1 cellular context compared by ENCODE assay signal in the genomic region with DNA sequence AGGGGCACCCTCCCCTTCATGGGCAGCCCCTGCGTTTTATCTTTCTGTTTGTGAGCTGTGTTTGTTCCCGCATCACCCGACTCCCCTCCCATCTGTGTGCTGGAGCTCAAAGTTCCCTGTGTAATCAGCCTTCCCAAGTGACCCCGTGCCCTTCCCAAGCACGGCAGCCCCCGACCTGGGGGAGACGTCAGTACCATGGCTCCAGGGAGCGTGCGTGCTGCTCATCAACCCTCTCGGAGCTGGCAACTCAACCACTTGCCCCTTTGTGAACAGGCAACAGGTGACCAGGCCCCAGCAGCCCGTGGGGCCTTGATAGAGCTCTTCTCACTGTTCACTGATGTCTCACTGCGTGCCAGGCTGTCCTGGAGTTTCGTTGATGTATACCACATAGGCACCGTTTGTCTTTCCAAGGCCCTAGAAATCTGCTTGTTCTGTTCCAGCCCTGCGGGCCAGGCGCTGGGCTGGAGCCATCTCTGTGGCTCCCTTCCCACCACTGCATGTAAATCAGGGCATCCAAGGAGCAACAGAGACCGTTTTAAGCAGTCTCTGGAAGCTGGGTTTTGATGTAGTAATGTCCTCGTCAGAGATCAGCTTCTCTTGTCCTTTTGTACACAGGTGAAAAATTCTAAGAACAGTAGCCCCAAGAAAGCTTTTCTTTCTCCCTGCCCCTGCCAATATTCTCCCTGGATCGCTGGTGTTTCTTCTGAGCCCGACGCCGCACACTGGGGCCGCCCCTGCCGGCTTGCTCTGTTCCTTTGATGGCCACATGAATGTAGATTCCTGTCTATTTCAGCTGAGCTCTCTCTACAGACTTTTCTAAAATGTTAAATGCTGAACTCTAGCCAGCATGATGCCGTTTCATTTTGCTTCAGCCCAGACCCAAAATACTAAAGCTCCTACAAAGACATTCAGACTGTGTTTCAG.
TF ChIP-seq lines count a peak whose summit lies in the region.

No MANE protein-coding gene starts in this region.

TF ChIP-seq in HepG2, 621 proteins besides CTCF, POLR2A, EP300 and RAD21 (continued from another document and continues in another):
- TF ChIP-seq, protein P1, sequence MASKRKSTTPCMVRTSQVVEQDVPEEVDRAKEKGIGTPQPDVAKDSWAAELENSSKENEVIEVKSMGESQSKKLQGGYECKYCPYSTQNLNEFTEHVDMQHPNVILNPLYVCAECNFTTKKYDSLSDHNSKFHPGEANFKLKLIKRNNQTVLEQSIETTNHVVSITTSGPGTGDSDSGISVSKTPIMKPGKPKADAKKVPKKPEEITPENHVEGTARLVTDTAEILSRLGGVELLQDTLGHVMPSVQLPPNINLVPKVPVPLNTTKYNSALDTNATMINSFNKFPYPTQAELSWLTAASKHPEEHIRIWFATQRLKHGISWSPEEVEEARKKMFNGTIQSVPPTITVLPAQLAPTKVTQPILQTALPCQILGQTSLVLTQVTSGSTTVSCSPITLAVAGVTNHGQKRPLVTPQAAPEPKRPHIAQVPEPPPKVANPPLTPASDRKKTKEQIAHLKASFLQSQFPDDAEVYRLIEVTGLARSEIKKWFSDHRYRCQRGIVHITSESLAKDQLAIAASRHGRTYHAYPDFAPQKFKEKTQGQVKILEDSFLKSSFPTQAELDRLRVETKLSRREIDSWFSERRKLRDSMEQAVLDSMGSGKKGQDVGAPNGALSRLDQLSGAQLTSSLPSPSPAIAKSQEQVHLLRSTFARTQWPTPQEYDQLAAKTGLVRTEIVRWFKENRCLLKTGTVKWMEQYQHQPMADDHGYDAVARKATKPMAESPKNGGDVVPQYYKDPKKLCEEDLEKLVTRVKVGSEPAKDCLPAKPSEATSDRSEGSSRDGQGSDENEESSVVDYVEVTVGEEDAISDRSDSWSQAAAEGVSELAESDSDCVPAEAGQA (IDR thresholded peaks at IDR 0.05; ENCODE audit: low read depth): no peak
- TF ChIP-seq, protein P1 (CRISPR knock-in tag; IDR thresholded peaks at IDR 0.05; ENCODE audit: borderline replicate concordance): no peak
- no peak for TF ChIP-seq ZC3H4 (CRISPR knock-in tag; IDR thresholded peaks at IDR 0.05; ENCODE audit: borderline replicate concordance)
- TF ChIP-seq ZNF430 (CRISPR knock-in tag; IDR thresholded peaks at IDR 0.05): no peak
- no peak for TF ChIP-seq DNMT3B (CRISPR knock-in tag; conservative IDR thresholded peaks at IDR 0.05)
- no peak for TF ChIP-seq CEBPB (IDR thresholded peaks at IDR 0.05; ENCODE audit: borderline replicate concordance, low read depth, low read length)
- TF ChIP-seq, protein P2, sequence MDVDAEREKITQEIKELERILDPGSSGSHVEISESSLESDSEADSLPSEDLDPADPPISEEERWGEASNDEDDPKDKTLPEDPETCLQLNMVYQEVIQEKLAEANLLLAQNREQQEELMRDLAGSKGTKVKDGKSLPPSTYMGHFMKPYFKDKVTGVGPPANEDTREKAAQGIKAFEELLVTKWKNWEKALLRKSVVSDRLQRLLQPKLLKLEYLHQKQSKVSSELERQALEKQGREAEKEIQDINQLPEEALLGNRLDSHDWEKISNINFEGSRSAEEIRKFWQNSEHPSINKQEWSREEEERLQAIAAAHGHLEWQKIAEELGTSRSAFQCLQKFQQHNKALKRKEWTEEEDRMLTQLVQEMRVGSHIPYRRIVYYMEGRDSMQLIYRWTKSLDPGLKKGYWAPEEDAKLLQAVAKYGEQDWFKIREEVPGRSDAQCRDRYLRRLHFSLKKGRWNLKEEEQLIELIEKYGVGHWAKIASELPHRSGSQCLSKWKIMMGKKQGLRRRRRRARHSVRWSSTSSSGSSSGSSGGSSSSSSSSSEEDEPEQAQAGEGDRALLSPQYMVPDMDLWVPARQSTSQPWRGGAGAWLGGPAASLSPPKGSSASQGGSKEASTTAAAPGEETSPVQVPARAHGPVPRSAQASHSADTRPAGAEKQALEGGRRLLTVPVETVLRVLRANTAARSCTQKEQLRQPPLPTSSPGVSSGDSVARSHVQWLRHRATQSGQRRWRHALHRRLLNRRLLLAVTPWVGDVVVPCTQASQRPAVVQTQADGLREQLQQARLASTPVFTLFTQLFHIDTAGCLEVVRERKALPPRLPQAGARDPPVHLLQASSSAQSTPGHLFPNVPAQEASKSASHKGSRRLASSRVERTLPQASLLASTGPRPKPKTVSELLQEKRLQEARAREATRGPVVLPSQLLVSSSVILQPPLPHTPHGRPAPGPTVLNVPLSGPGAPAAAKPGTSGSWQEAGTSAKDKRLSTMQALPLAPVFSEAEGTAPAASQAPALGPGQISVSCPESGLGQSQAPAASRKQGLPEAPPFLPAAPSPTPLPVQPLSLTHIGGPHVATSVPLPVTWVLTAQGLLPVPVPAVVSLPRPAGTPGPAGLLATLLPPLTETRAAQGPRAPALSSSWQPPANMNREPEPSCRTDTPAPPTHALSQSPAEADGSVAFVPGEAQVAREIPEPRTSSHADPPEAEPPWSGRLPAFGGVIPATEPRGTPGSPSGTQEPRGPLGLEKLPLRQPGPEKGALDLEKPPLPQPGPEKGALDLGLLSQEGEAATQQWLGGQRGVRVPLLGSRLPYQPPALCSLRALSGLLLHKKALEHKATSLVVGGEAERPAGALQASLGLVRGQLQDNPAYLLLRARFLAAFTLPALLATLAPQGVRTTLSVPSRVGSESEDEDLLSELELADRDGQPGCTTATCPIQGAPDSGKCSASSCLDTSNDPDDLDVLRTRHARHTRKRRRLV (CRISPR knock-in tag; IDR thresholded peaks at IDR 0.05): no peak
- TF ChIP-seq ZSCAN21 (CRISPR knock-in tag; IDR thresholded peaks at IDR 0.05; ENCODE audit: borderline replicate concordance): no peak
- no peak for TF ChIP-seq ZNF460 (CRISPR knock-in tag; IDR thresholded peaks at IDR 0.05; ENCODE audit: borderline replicate concordance)
- TF ChIP-seq KDM5B (CRISPR knock-in tag; IDR thresholded peaks at IDR 0.05; ENCODE audit: borderline replicate concordance): peak; percentile 53; the same call in 1 of the 2 replicates
- no peak for TF ChIP-seq PPARG (CRISPR knock-in tag; conservative IDR thresholded peaks at IDR 0.05)
- TF ChIP-seq ZNF713 (CRISPR knock-in tag; IDR thresholded peaks at IDR 0.05): no peak
- TF ChIP-seq ZBTB38 (CRISPR knock-in tag; IDR thresholded peaks at IDR 0.05): peak; percentile 25; the same call in 1 of the 2 replicates
- no peak for TF ChIP-seq KLF6 (CRISPR knock-in tag; IDR thresholded peaks at IDR 0.05)
- peak; percentile 69; the same call in 1 of the 2 replicates for TF ChIP-seq ZNF292 (CRISPR knock-in tag; IDR thresholded peaks at IDR 0.05; ENCODE audit: borderline replicate concordance, low read depth)
- no peak for TF ChIP-seq U2AF2 (IDR thresholded peaks at IDR 0.05; ENCODE audit: low read depth, low read length)
- TF ChIP-seq MTF1 (CRISPR knock-in tag; IDR thresholded peaks at IDR 0.05): no peak
- no peak for TF ChIP-seq ZNF761 (CRISPR knock-in tag; conservative IDR thresholded peaks at IDR 0.05)
- no peak for TF ChIP-seq ETV5 (CRISPR knock-in tag; IDR thresholded peaks at IDR 0.05; ENCODE audit: borderline replicate concordance)
- TF ChIP-seq MAZ (IDR thresholded peaks at IDR 0.05; ENCODE audit: borderline replicate concordance, low read depth, low read length): no peak
- TF ChIP-seq MAZ (CRISPR knock-in tag; IDR thresholded peaks at IDR 0.05; ENCODE audit: low read depth): peak; percentile 39; the same call in 1 of the 2 replicates
- TF ChIP-seq CENPT (CRISPR knock-in tag; IDR thresholded peaks at IDR 0.05; ENCODE audit: low read depth): no peak
- no peak for TF ChIP-seq NPAS2 (CRISPR knock-in tag; IDR thresholded peaks at IDR 0.05; ENCODE audit: borderline replicate concordance)
- TF ChIP-seq, protein P3, sequence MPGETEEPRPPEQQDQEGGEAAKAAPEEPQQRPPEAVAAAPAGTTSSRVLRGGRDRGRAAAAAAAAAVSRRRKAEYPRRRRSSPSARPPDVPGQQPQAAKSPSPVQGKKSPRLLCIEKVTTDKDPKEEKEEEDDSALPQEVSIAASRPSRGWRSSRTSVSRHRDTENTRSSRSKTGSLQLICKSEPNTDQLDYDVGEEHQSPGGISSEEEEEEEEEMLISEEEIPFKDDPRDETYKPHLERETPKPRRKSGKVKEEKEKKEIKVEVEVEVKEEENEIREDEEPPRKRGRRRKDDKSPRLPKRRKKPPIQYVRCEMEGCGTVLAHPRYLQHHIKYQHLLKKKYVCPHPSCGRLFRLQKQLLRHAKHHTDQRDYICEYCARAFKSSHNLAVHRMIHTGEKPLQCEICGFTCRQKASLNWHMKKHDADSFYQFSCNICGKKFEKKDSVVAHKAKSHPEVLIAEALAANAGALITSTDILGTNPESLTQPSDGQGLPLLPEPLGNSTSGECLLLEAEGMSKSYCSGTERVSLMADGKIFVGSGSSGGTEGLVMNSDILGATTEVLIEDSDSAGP (CRISPR knock-in tag; IDR thresholded peaks at IDR 0.05; ENCODE audit: borderline replicate concordance): 0 out of 2 replicates have a peak, but pooled peaks have one; percentile 30
- no peak for TF ChIP-seq RBM39 (IDR thresholded peaks at IDR 0.05; ENCODE audit: low read depth, low read length, poor library complexity, severe bottlenecking)
- TF ChIP-seq, protein P4, sequence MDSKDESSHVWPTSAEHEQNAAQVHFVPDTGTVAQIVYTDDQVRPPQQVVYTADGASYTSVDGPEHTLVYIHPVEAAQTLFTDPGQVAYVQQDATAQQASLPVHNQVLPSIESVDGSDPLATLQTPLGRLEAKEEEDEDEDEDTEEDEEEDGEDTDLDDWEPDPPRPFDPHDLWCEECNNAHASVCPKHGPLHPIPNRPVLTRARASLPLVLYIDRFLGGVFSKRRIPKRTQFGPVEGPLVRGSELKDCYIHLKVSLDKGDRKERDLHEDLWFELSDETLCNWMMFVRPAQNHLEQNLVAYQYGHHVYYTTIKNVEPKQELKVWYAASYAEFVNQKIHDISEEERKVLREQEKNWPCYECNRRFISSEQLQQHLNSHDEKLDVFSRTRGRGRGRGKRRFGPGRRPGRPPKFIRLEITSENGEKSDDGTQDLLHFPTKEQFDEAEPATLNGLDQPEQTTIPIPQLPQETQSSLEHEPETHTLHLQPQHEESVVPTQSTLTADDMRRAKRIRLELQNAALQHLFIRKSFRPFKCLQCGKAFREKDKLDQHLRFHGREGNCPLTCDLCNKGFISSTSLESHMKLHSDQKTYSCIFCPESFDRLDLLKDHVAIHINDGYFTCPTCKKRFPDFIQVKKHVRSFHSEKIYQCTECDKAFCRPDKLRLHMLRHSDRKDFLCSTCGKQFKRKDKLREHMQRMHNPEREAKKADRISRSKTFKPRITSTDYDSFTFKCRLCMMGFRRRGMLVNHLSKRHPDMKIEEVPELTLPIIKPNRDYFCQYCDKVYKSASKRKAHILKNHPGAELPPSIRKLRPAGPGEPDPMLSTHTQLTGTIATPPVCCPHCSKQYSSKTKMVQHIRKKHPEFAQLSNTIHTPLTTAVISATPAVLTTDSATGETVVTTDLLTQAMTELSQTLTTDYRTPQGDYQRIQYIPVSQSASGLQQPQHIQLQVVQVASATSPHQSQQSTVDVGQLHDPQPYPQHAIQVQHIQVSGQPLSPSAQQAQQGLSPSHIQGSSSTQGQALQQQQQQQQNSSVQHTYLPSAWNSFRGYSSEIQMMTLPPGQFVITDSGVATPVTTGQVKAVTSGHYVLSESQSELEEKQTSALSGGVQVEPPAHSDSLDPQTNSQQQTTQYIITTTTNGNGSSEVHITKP (CRISPR knock-in tag; IDR thresholded peaks at IDR 0.05; ENCODE audit: low read depth): no peak
- TF ChIP-seq RARA (CRISPR knock-in tag; IDR thresholded peaks at IDR 0.05): peak; percentile 71
- TF ChIP-seq SP4 (CRISPR knock-in tag; IDR thresholded peaks at IDR 0.05): no peak
- no peak for TF ChIP-seq ZNF569 (CRISPR knock-in tag; IDR thresholded peaks at IDR 0.05; ENCODE audit: borderline replicate concordance)
- no peak for TF ChIP-seq ONECUT2 (CRISPR knock-in tag; IDR thresholded peaks at IDR 0.05)
- TF ChIP-seq, protein P5, sequence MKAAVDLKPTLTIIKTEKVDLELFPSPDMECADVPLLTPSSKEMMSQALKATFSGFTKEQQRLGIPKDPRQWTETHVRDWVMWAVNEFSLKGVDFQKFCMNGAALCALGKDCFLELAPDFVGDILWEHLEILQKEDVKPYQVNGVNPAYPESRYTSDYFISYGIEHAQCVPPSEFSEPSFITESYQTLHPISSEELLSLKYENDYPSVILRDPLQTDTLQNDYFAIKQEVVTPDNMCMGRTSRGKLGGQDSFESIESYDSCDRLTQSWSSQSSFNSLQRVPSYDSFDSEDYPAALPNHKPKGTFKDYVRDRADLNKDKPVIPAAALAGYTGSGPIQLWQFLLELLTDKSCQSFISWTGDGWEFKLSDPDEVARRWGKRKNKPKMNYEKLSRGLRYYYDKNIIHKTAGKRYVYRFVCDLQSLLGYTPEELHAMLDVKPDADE (CRISPR knock-in tag; IDR thresholded peaks at IDR 0.05): no peak
- TF ChIP-seq ZNF816 (CRISPR knock-in tag; IDR thresholded peaks at IDR 0.05; ENCODE audit: borderline replicate concordance): no peak
- no peak for TF ChIP-seq ZKSCAN5 (CRISPR knock-in tag; IDR thresholded peaks at IDR 0.05)
- TF ChIP-seq, protein P6, sequence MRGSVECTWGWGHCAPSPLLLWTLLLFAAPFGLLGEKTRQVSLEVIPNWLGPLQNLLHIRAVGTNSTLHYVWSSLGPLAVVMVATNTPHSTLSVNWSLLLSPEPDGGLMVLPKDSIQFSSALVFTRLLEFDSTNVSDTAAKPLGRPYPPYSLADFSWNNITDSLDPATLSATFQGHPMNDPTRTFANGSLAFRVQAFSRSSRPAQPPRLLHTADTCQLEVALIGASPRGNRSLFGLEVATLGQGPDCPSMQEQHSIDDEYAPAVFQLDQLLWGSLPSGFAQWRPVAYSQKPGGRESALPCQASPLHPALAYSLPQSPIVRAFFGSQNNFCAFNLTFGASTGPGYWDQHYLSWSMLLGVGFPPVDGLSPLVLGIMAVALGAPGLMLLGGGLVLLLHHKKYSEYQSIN (CRISPR knock-in tag; IDR thresholded peaks at IDR 0.05; ENCODE audit: borderline replicate concordance): no peak
- no peak for TF ChIP-seq ZNF354B (CRISPR knock-in tag; IDR thresholded peaks at IDR 0.05)
- TF ChIP-seq AKAP8 (CRISPR knock-in tag; IDR thresholded peaks at IDR 0.05): no peak
- no peak for TF ChIP-seq HHEX (CRISPR knock-in tag; IDR thresholded peaks at IDR 0.05)
